ENCODE assay signal across 22 cellular contexts in the genomic region with DNA sequence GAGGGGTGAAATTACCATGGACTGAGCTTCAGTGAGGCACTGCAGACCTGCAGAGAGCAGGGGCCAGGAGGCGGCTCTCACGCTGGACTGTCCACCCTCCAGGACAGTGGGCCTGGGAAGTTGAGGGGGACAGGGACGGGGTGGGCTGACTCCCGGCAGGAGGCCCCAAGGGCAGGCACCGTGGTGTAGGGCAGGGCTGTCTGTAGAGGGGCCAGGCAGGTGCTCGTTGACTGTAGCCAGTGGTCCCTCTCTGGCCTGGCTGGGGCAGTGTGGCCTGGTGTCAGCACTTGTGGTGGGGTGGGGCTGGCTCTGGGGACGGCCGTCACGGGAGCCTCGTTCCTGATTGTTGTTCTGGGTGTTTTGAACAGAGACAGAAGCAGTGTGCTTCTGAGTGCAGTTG. TPM values are rescaled to one million over a fixed set of nuclear protein-coding genes. Genes with fewer than 3 reads are reported as not detected.
DNase-seq lines count a peak whose midpoint lies in the region; ATAC-seq and TF ChIP-seq lines count a peak whose summit lies in the region.
"Had no signal": no experiment of that assay in that cellular context is flagged by ENCODE, and none has a peak within 500 bp of the region (broad histone marks: within the 10 kb centered on the region; RNA-seq: fewer than 3 reads in every experiment).

No MANE protein-coding gene starts in this region.

- H3K4me3 ChIP-seq in BLaER1 (no peak overlapping the region), neuronal stem cell (ENCODE audit: low read length in 2 of 2) (peak overlapping the region in 1 of 2 donors; percentile 43), osteoblast (ENCODE audit: insufficient read depth, low read length) (no peak overlapping the region)
- H3K4me3 ChIP-seq: A549, GM23248 had no signal

- H2BK12ac ChIP-seq in neuronal stem cell (ENCODE audit: low read length), result no peak overlapping the region

- no peak overlapping the region for H3K4me3 Mint-ChIP-seq in chondrocyte (ENCODE audit: unreplicated experiment)
- H3K4me3 Mint-ChIP-seq: CD4-positive, alpha-beta memory T cell; H9; HFFc6 had no signal

- H3K79me2 ChIP-seq in osteoblast (ENCODE audit: insufficient read depth, low read length), result no peaks in the 10 kb centered on the region

- no peak overlapping the region for H3K4ac ChIP-seq in neuronal stem cell (ENCODE audit: low read length)

- H3K36me3 Mint-ChIP-seq in activated naive CD4-positive, alpha-beta T cell treated with anti-CD3 and anti-CD28 coated beads, Interleukin-2, amount 50 U/mL, for 72 hours, result peaks cover 0 to 12% of the 10 kb centered on the region in 2 donors
- peaks cover 30% of the 10 kb centered on the region for H3K36me3 Mint-ChIP-seq in chondrocyte (ENCODE audit: low read depth)

- H3K4me1 ChIP-seq in BLaER1 (peaks cover 14% of the 10 kb centered on the region), neuronal stem cell (ENCODE audit: control insufficient read depth in 2 of 2, insufficient read depth in 1 of 2, low read depth in 1 of 2, low read length in 2 of 2) (no peaks in the 10 kb centered on the region), osteoblast (ENCODE audit: insufficient read depth, low read length) (no peaks in the 10 kb centered on the region)
- H3K4me1 ChIP-seq: A549, BE2C had no signal

- H3K36me3 ChIP-seq in BLaER1, result peaks cover 96% of the 10 kb centered on the region
- peaks cover 61 to 85% of the 10 kb centered on the region in 2 donors for H3K36me3 ChIP-seq in neuronal stem cell (replicated peaks in 1 of 2; ENCODE audit: control insufficient read depth in 2 of 2, insufficient read depth in 2 of 2, low read length in 2 of 2)
- peaks cover 36% of the 10 kb centered on the region for H3K36me3 ChIP-seq in osteoblast (ENCODE audit: insufficient read depth, low read length)

- peak overlapping the region; percentile 48 for H4K8ac ChIP-seq in neuronal stem cell (ENCODE audit: low read depth, low read length)

- H3K27me3 Mint-ChIP-seq in chondrocyte (ENCODE audit: low read depth), result no peaks in the 10 kb centered on the region
- H3K27me3 Mint-ChIP-seq: CD4-positive, alpha-beta memory T cell had no signal

- H3K23ac ChIP-seq in neuronal stem cell (ENCODE audit: low read depth, low read length, poor library complexity), result no peak overlapping the region

- peak overlapping the region; percentile 8 to 74 for H3K27ac Mint-ChIP-seq in activated naive CD4-positive, alpha-beta T cell treated with anti-CD3 and anti-CD28 coated beads, Interleukin-2, amount 50 U/mL, for 72 hours
- no peak overlapping the region for H3K27ac Mint-ChIP-seq in chondrocyte (ENCODE audit: unreplicated experiment)
- H3K27ac Mint-ChIP-seq: HFFc6 had no signal

- H3K9me3 Mint-ChIP-seq in activated naive CD4-positive, alpha-beta T cell treated with anti-CD3 and anti-CD28 coated beads, Interleukin-2, amount 50 U/mL, for 72 hours, result no peaks in the 10 kb centered on the region
- no peaks in the 10 kb centered on the region for H3K9me3 Mint-ChIP-seq in chondrocyte (ENCODE audit: low read depth)
- H3K9me3 Mint-ChIP-seq: HFFc6 had no signal

- H3K9ac ChIP-seq in BLaER1, result no peak overlapping the region; the same call in 1 of the 2 replicates
- no peak overlapping the region for H3K9ac ChIP-seq in neuronal stem cell (ENCODE audit: low read depth, low read length, poor library complexity)
- H3K9ac ChIP-seq: GM23248 had no signal

- H2BK120ac ChIP-seq in neuronal stem cell (ENCODE audit: low read depth, low read length), result no peak overlapping the region

- H3K4me2 ChIP-seq in BLaER1, result no peak overlapping the region
- H3K4me2 ChIP-seq in neuronal stem cell (ENCODE audit: insufficient read depth, low read length, poor library complexity, severe bottlenecking), result no peak overlapping the region
- no peak overlapping the region for H3K4me2 ChIP-seq in osteoblast (ENCODE audit: insufficient read depth, low read length)
- H3K4me2 ChIP-seq: A549 had no signal

- H3K14ac ChIP-seq in neuronal stem cell (ENCODE audit: low read length), result no peak overlapping the region

- no peak overlapping the region for H2BK5ac ChIP-seq in neuronal stem cell (ENCODE audit: low read length)

- H3K27ac ChIP-seq in BLaER1, result 0 out of 2 replicates have a peak overlapping the region, but pooled peaks have one; percentile 26
- no peak overlapping the region for H3K27ac ChIP-seq in neuronal stem cell (replicated peaks; ENCODE audit: low read length)
- H3K27ac ChIP-seq in osteoblast (ENCODE audit: low read depth, low read length), result no peak overlapping the region
- H3K27ac ChIP-seq: A549, GM23248 had no signal

- H3K79me1 ChIP-seq in neuronal stem cell (ENCODE audit: low read depth, low read length), result peaks cover 15% of the 10 kb centered on the region

- no peak overlapping the region for H2BK15ac ChIP-seq in neuronal stem cell (ENCODE audit: low read length)

- no peak overlapping the region for H3K18ac ChIP-seq in neuronal stem cell (ENCODE audit: low read length)

- 0 out of 2 replicates have a peak, but pooled peaks cover 7% of the 10 kb centered on the region for H4K20me1 ChIP-seq in BLaER1
- peaks cover 9% of the 10 kb centered on the region for H4K20me1 ChIP-seq in osteoblast (ENCODE audit: insufficient read depth, low read length)

- TF ChIP-seq CTCF in chondrocyte (IDR thresholded peaks at IDR 0.05) (no peak), osteoblast (IDR thresholded peaks at IDR 0.05; ENCODE audit: extremely low read depth, low read depth, low read length) (no peak)

- H3K27me3 ChIP-seq in BLaER1 (no peaks in the 10 kb centered on the region), neuronal stem cell (ENCODE audit: control insufficient read depth in 3 of 3, insufficient read depth in 3 of 3, low read depth in 1 of 3, low read length in 3 of 3) (no peaks in the 10 kb centered on the region), osteoblast (ENCODE audit: insufficient read depth, low read length) (no peaks in the 10 kb centered on the region)
- H3K27me3 ChIP-seq: BE2C had no signal

- ATAC-seq in activated naive CD4-positive, alpha-beta T cell treated with anti-CD3 and anti-CD28 coated beads, Interleukin-2, amount 50 U/mL, for 72 hours, result no peak
- ATAC-seq in GM21390 (IDR thresholded peaks at IDR 0.05; ENCODE audit: unreplicated experiment), result no peak
- ATAC-seq: A549 had no signal

- DNase-seq in activated naive CD4-positive, alpha-beta T cell treated with anti-CD3 and anti-CD28 coated beads, Interleukin-2, amount 50 U/mL, for 72 hours (ENCODE audit: low spot score in 2 of 2), result no peak
- no peak for DNase-seq in activated naive CD4-positive, alpha-beta T cell treated with anti-CD3 and anti-CD28 coated beads, Interleukin-2, amount 50 U/mL, for 16 hours
- DNase-seq in chondrocyte (ENCODE audit: low spot score) (peak; percentile 81), neuronal stem cell (ENCODE audit: low spot score) (no peak), osteoblast (ENCODE audit: insufficient read length, low spot score, missing footprints) (no peak), kidney tubule cell (ENCODE audit: low spot score) (no peak)
- DNase-seq: 8988T; ACHN; AML-193; BE2C; C1 segment of cervical spinal cord; Caco-2; CD4-positive, alpha-beta memory T cell; DMS153; DND-41; GM23248; H9; HFFc6 had no signal

- no peak overlapping the region for H4K91ac ChIP-seq in neuronal stem cell (ENCODE audit: low read depth, low read length, poor library complexity)

- H3K4me1 Mint-ChIP-seq in chondrocyte (ENCODE audit: low read depth), result no peaks in the 10 kb centered on the region
- H3K4me1 Mint-ChIP-seq: H9 had no signal

- no peak overlapping the region for H2AK5ac ChIP-seq in neuronal stem cell (ENCODE audit: low read depth, low read length)

- WGBS in neuronal stem cell (ENCODE audit: extremely low coverage in 2 of 2, insufficient read length in 2 of 2, insufficient replicate concordance in 1 of 2), 2 donors, result no CpG with 5 or more reads among the region's 10 CpGs

- H2AFZ ChIP-seq in neuronal stem cell (ENCODE audit: low read length) (no peak overlapping the region), osteoblast (ENCODE audit: low read length) (no peak overlapping the region)
- H2AFZ ChIP-seq: GM23248 had no signal

- H3K9me3 ChIP-seq in BLaER1 (no peaks in the 10 kb centered on the region), neuronal stem cell (replicated peaks in 1 of 2; ENCODE audit: control insufficient read depth in 2 of 2, insufficient read depth in 1 of 2, low read depth in 1 of 2, low read length in 2 of 2) (no peaks in the 10 kb centered on the region), osteoblast (ENCODE audit: low read depth, low read length) (no peaks in the 10 kb centered on the region)
- H3K9me3 ChIP-seq: A549, BE2C, Caco-2 had no signal

RNA-seq across cellular contexts. Expression of gene MUC6, which starts 46.4 kb away (rescaled TPM):
- total RNA-seq in activated naive CD4-positive, alpha-beta T cell treated with anti-CD3 and anti-CD28 coated beads, Interleukin-2, amount 50 U/mL, for 72 hours, result not detected
- not detected in 3 replicates for total RNA-seq in chondrocyte
- polyA plus RNA-seq in neuronal stem cell (2013, experiment 1 of 2), result not detected
- polyA plus RNA-seq in neuronal stem cell (2013, experiment 2 of 2), result not detected
- total RNA-seq in osteoblast, result not detected in 2 replicates
- total RNA-seq: Caco-2; CD4-positive, alpha-beta memory T cell; GM23248; H4; H9; HFFc6 had no signal
- polyA plus RNA-seq: A549, GM23248 had no signal
